1 cellular context compared by ENCODE assay signal in genomic region chr2:98063289-98063688, GRCh38.
TF ChIP-seq lines count a peak whose summit lies in the region.

No MANE protein-coding gene starts in this region.

TF ChIP-seq in HepG2, 621 proteins besides CTCF, POLR2A, EP300 and RAD21:
- peak; percentile 53 for TF ChIP-seq RFX1 (IDR thresholded peaks at IDR 0.05)
- TF ChIP-seq ISX (CRISPR knock-in tag; conservative IDR thresholded peaks at IDR 0.05), result no peak
- peak; percentile 16; the same call in 1 of the 2 replicates for TF ChIP-seq RFX3 (CRISPR knock-in tag; IDR thresholded peaks at IDR 0.05)
